ENCODE assay signal across 20 cellular contexts in the genomic region with DNA sequence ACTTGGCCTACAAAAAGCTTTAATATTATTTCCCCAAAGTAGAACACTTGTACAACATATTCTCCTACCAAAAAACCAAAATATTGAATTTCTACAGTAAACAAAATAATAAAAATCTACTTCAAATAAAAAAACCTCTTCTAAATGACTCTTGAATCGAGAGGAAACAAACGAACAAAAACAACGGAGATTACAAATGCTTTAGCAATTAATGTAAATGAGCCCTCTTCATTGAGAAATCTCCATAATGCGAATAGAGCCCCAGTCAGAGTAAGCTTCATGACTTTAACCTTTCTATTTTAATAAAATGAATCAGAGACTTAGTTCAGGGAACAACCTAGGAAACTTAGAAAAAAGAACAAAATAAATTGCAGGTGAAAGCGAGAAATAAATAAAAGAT.
DNase-seq lines count a peak whose midpoint lies in the region; ATAC-seq, FAIRE-seq and TF ChIP-seq lines count a peak whose summit lies in the region.
"Had no signal": no experiment of that assay in that cellular context is flagged by ENCODE, and none has a peak within 500 bp of the region (broad histone marks: within the 10 kb centered on the region; RNA-seq: fewer than 3 reads in every experiment).

No MANE protein-coding gene starts in this region.

- DNase-seq in A549 (ENCODE audit: low read depth in 1 of 2, low spot score in 1 of 2) (no peak), H9 (no peak), WTC11 (ENCODE audit: low spot score) (no peak), NCI-H2081 treated with DMSO at 0.1 percent for 48 hours (lab: John Stamatoyannopoulos, UW) (no peak), nephron progenitor cell (no peak), RPMI8226 (no peak)
- DNase-seq: 8988T; CD8-positive, alpha-beta T cell; DND-41; EL; HCEC 1CT; HFFc6; Kasumi-1; KG1 had no signal

- ATAC-seq in A549, result no peak
- ATAC-seq in WTC11, result no peak
- ATAC-seq: CD8-positive, alpha-beta T cell had no signal

- CTCF ChIA-PET in A549 (lab: Yijun Ruan, JAX), result no interaction called here
- CTCF ChIA-PET in WTC11 (lab: Charles Lee), result no interaction called here

- H2BK20ac ChIP-seq in H9 (ENCODE audit: low read depth, low read length, poor library complexity, severe bottlenecking), result no peak overlapping the region

- H3K4me1 ChIP-seq in A549, result no peaks in the 10 kb centered on the region
- no peaks in the 10 kb centered on the region; the same call in 1 of the 2 replicates for H3K4me1 ChIP-seq in H9 (ENCODE audit: insufficient read depth, low read length)
- H3K4me1 ChIP-seq in iPS-20b (ENCODE audit: insufficient read depth, low read length), result peaks cover 14% of the 10 kb centered on the region

- POLR2A ChIA-PET in A549 (lab: Yijun Ruan, JAX) (no interaction called here), WTC11 (lab: Charles Lee) (no interaction called here)

- no peak overlapping the region for H2BK15ac ChIP-seq in H9 (ENCODE audit: low read depth, low read length)

- no peak overlapping the region for H3K56ac ChIP-seq in H9 (ENCODE audit: insufficient read length, low read depth, low read length)

- H3K79me2 ChIP-seq in H9 (ENCODE audit: insufficient read depth, low read length), result no peaks in the 10 kb centered on the region

- no peak overlapping the region for H3K18ac ChIP-seq in H9 (ENCODE audit: insufficient read length, low read depth, low read length)

- H3K4ac ChIP-seq in H9 (ENCODE audit: low read depth, low read length), result no peak overlapping the region

- no peak overlapping the region for H2AFZ ChIP-seq in H9 (ENCODE audit: low read length)

- no peaks in the 10 kb centered on the region for H4K20me1 ChIP-seq in H9 (ENCODE audit: control insufficient read depth, insufficient read depth, insufficient read length)
- H4K20me1 ChIP-seq: BLaER1 treated with 17β-estradiol and CSF1 and Interleukin-3, amounts not matched to agents 10 nM and 100 nM had no signal

- no peak for TF ChIP-seq CTCF in A549 (IDR thresholded peaks at IDR 0.05)
- TF ChIP-seq CTCF in H9 (conservative IDR thresholded peaks at IDR 0.05), result no peak
- TF ChIP-seq CTCF in WTC11 (IDR thresholded peaks at IDR 0.05), result no peak
- TF ChIP-seq CTCF in nephron progenitor cell (IDR thresholded peaks at IDR 0.05), result no peak

- H3K23me2 ChIP-seq in H9 (ENCODE audit: insufficient read length, low read depth, low read length, poor library complexity, severe bottlenecking), result no peaks in the 10 kb centered on the region

- no peak overlapping the region for H2BK120ac ChIP-seq in H9 (ENCODE audit: low read depth, low read length, poor library complexity, severe bottlenecking)

- no peak overlapping the region for H3K9ac ChIP-seq in H9 (ENCODE audit: extremely low read depth, insufficient read length, low read length)
- H3K9ac ChIP-seq in iPS-20b (ENCODE audit: low read depth, low read length), result no peak overlapping the region
- H3K9ac ChIP-seq: BLaER1 treated with 17β-estradiol and CSF1 and Interleukin-3, amounts not matched to agents 10 nM and 100 nM had no signal

- no peak for FAIRE-seq in A549 (lab: Jason Lieb, UNC)
- FAIRE-seq: D721Med, GM12891 had no signal

- no peak for TF ChIP-seq EP300 in A549 (IDR thresholded peaks at IDR 0.05)

- no peak overlapping the region for H4K8ac ChIP-seq in H9 (replicated peaks; ENCODE audit: insufficient read length, low read depth, low read length)

- no peak overlapping the region for H3K4me2 ChIP-seq in A549
- H3K4me2 ChIP-seq in H9 (ENCODE audit: insufficient read depth, insufficient read length, low read length), result no peak overlapping the region
- H3K4me2 ChIP-seq: BLaER1 treated with 17β-estradiol and CSF1 and Interleukin-3, amounts not matched to agents 10 nM and 100 nM had no signal

- no peak overlapping the region for H4K91ac ChIP-seq in H9 (ENCODE audit: insufficient read length, low read depth, low read length)

- no peak overlapping the region for H3K23ac ChIP-seq in H9 (ENCODE audit: insufficient read length, low read depth, low read length)

- H3K4me1 Mint-ChIP-seq in H9 (peaks cover 34 to 37% of the 10 kb centered on the region in 2 experiments), WTC11 (peaks cover 45% of the 10 kb centered on the region), nephron progenitor cell (peaks cover 21% of the 10 kb centered on the region)

- no peak overlapping the region for H4K5ac ChIP-seq in H9 (ENCODE audit: insufficient read length, low read depth, low read length)

- H3K27ac Mint-ChIP-seq in H9, result peak overlapping the region; percentile 91 to 93 (median 92); a peak in 6 of 7 replicates
- H3K27ac Mint-ChIP-seq in WTC11, result peak overlapping the region; percentile 96
- H3K27ac Mint-ChIP-seq in nephron progenitor cell, result no peak overlapping the region
- H3K27ac Mint-ChIP-seq: B cell; CD8-positive, alpha-beta T cell; HFFc6 had no signal

- no peaks in the 10 kb centered on the region for H3K36me3 ChIP-seq in iPS-20b (ENCODE audit: insufficient read depth, low read depth, low read length)
- H3K36me3 ChIP-seq: BLaER1 treated with 17β-estradiol and CSF1 and Interleukin-3, amounts not matched to agents 10 nM and 100 nM had no signal

- WGBS in A549 (ENCODE audit: missing lambda C conversion rate), result 69% methylated on average over 5 of the region's 5 CpGs
- WGBS in H9 (ENCODE audit: extremely low coverage, insufficient read length, low lambda C conversion rate), result no CpG with 5 or more reads among the region's 5 CpGs

- no peak overlapping the region for H2BK5ac ChIP-seq in H9 (ENCODE audit: insufficient read length, low read length)

- no peak for TF ChIP-seq RAD21 in A549 (conservative IDR thresholded peaks at IDR 0.05 in 1 of 2, IDR thresholded peaks at IDR 0.05 in 1 of 2)

- H3K27me3 Mint-ChIP-seq in H9 (ENCODE audit: low read depth) (no peaks in the 10 kb centered on the region; the same call in 1 of the 2 replicates), WTC11 (ENCODE audit: low read depth) (no peaks in the 10 kb centered on the region), nephron progenitor cell (ENCODE audit: low read depth, poor library complexity) (peaks cover 1% of the 10 kb centered on the region)
- H3K27me3 Mint-ChIP-seq: B cell had no signal

- no peak overlapping the region for H2AK5ac ChIP-seq in H9 (ENCODE audit: insufficient read length, low read length)

- H3K4me3 Mint-ChIP-seq in H9, result peak overlapping the region in 1 of 2 experiments; percentile 47; a peak in 2 of 5 replicates
- H3K4me3 Mint-ChIP-seq in WTC11, result peak overlapping the region; percentile 38
- H3K4me3 Mint-ChIP-seq in nephron progenitor cell, result no peak overlapping the region
- H3K4me3 Mint-ChIP-seq: B cell; CD8-positive, alpha-beta T cell; HFFc6 had no signal

- H3K36me3 Mint-ChIP-seq in H9 (ENCODE audit: insufficient read depth in 1 of 3, low read depth in 3 of 3), result peaks cover 4 to 7% (median 5%) of the 10 kb centered on the region in 3 experiments; a peak in 6 of 7 replicates
- H3K36me3 Mint-ChIP-seq in WTC11, result peaks cover 6% of the 10 kb centered on the region
- H3K36me3 Mint-ChIP-seq in nephron progenitor cell (ENCODE audit: low read depth), result peaks cover 3% of the 10 kb centered on the region
- H3K36me3 Mint-ChIP-seq: CD8-positive, alpha-beta T cell had no signal

- H3K4me3 ChIP-seq in A549 (no peak overlapping the region), iPS-20b (ENCODE audit: low read length) (peak overlapping the region; percentile 13; the same call in 1 of the 2 replicates)
- H3K4me3 ChIP-seq: BLaER1 treated with 17β-estradiol and CSF1 and Interleukin-3, amounts not matched to agents 10 nM and 100 nM had no signal

- H3K9me3 ChIP-seq in A549 (no peaks in the 10 kb centered on the region), H9 (ENCODE audit: control insufficient read depth, low read depth, low read length) (no peaks in the 10 kb centered on the region), iPS-20b (ENCODE audit: insufficient read depth, low read depth, low read length) (no peaks in the 10 kb centered on the region)
- H3K9me3 ChIP-seq: BLaER1 treated with 17β-estradiol and CSF1 and Interleukin-3, amounts not matched to agents 10 nM and 100 nM had no signal

- H3K79me1 ChIP-seq in H9 (ENCODE audit: insufficient read depth, low read depth, low read length, poor library complexity, severe bottlenecking), result no peaks in the 10 kb centered on the region

- no peak overlapping the region for H2BK12ac ChIP-seq in H9 (ENCODE audit: insufficient read length, low read depth, low read length)

- no peak overlapping the region for H3K14ac ChIP-seq in H9 (ENCODE audit: insufficient read depth, low read length)

- no peak overlapping the region for H3K27ac ChIP-seq in A549
- H3K27ac ChIP-seq in H9 (ENCODE audit: insufficient read length, low read depth, low read length), result no peak overlapping the region
- no peak overlapping the region for H3K27ac ChIP-seq in iPS-20b (ENCODE audit: low read length)
- H3K27ac ChIP-seq: BLaER1 treated with 17β-estradiol and CSF1 and Interleukin-3, amounts not matched to agents 10 nM and 100 nM; HL-60 had no signal

- H3K9me3 Mint-ChIP-seq in H9 (peaks cover 4 to 7% of the 10 kb centered on the region in 2 experiments), WTC11 (peaks cover 7% of the 10 kb centered on the region), nephron progenitor cell (peaks cover 7% of the 10 kb centered on the region)
- H3K9me3 Mint-ChIP-seq: CD8-positive, alpha-beta T cell had no signal

- TF ChIP-seq POLR2A in A549 (IDR thresholded peaks at IDR 0.05; ENCODE audit: low read length), result no peak

- H3T11ph ChIP-seq in H9 (ENCODE audit: low read length), result no peak overlapping the region

- H3K27me3 ChIP-seq in H9 (ENCODE audit: insufficient read depth, low read length), result no peaks in the 10 kb centered on the region
- H3K27me3 ChIP-seq in iPS-20b (ENCODE audit: insufficient read depth, low read length), result no peaks in the 10 kb centered on the region
- H3K27me3 ChIP-seq: BLaER1 treated with 17β-estradiol and CSF1 and Interleukin-3, amounts not matched to agents 10 nM and 100 nM had no signal

TF ChIP-seq in A549, 52 proteins besides CTCF, POLR2A, EP300 and RAD21:
- TF ChIP-seq, protein P1, sequence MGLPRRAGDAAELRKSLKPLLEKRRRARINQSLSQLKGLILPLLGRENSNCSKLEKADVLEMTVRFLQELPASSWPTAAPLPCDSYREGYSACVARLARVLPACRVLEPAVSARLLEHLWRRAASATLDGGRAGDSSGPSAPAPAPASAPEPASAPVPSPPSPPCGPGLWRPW (IDR thresholded peaks at IDR 0.05), result no peak
- TF ChIP-seq PHF8 (IDR thresholded peaks at IDR 0.05; ENCODE audit: borderline replicate concordance, low read depth), result 0 out of 2 replicates have a peak, but pooled peaks have one; percentile 3

TF ChIP-seq in WTC11, 78 proteins besides CTCF, POLR2A, EP300 and RAD21 (continues in another document):
- TF ChIP-seq, protein P2, sequence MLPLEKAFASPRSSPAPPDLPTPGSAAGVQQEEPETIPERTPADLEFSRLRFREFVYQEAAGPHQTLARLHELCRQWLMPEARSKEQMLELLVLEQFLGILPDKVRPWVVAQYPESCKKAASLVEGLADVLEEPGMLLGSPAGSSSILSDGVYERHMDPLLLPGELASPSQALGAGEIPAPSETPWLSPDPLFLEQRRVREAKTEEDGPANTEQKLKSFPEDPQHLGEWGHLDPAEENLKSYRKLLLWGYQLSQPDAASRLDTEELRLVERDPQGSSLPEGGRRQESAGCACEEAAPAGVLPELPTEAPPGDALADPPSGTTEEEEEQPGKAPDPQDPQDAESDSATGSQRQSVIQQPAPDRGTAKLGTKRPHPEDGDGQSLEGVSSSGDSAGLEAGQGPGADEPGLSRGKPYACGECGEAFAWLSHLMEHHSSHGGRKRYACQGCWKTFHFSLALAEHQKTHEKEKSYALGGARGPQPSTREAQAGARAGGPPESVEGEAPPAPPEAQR (CRISPR knock-in tag; IDR thresholded peaks at IDR 0.05), result no peak
